Comparison of ENCODE assay signal across 11 cellular contexts in the genomic region with DNA sequence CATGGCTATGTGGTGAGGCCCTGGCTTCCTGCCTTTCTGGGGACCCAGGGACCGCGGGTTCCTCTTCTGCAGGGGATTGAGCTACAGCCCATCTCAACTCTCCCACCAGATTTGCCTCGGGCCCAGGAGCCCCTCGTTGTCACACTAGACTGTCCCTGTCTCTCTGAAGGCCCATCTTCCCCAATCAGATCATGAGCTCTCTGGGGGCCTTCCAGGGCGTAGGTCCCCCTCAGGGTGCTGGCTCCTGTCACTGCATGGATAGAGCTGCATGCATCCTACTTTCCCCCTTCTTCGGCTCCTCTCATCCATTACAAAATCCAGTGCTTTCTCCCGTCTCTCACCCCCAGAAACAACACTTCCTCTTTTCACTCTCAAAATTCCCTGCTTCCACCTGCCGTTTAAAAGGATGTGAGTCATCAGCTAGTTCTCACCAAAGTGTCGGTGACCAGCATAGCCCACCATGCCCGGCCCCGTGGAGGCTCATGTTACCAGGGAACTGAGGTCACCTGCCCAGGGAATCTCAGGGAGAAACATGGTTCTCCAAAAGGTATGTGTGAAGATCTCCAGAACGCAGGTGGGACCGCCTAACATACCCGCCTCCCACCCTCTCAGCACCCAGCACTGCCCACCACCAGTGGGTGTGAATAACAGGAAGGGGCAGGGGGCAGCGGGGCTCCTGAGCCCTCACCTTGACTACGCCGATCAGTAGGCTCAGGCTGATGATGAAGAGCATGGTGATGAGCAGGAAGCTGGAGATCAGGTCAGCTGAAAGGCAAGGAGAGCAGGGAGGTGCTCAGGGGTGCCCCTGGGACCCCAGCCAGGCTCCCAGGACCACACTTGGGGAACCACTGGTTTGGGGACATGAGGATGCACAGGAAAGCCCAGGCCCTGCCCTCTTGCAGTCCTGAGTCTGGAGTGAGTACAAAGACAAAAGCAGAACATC. TPM values are rescaled to one million over a fixed set of nuclear protein-coding genes. Genes with fewer than 3 reads are reported as not detected.
DNase-seq lines count a peak whose midpoint lies in the region; ATAC-seq and TF ChIP-seq lines count a peak whose summit lies in the region.
"Had no signal": no experiment of that assay in that cellular context is flagged by ENCODE, and none has a peak within 500 bp of the region (broad histone marks: within the 10 kb centered on the region; RNA-seq: fewer than 3 reads in every experiment).

No MANE protein-coding gene starts in this region.

- no peaks in the 10 kb centered on the region for H3K27me3 Mint-ChIP-seq in activated CD8-positive, alpha-beta memory T cell treated with anti-CD3 and anti-CD28 coated beads, Interleukin-2, amount 10 ng/mL, durations not matched to agents 7 days and 5 days

- TF ChIP-seq CTCF in mammary epithelial cell (conservative IDR thresholded peaks at IDR 0.05 in 1 of 2, IDR thresholded peaks at IDR 0.05 in 1 of 2; ENCODE audit: extremely low read depth in 1 of 2, insufficient read depth in 1 of 2, low read depth in 1 of 2, low read length in 2 of 2), result no peak

- in situ Hi-C loops in mammary epithelial cell (cut with MboI; ENCODE audit: low sequenced_read_pairs in 2 of 2), result no loop called here

- H2AFZ ChIP-seq in mammary epithelial cell (ENCODE audit: low read depth, low read length), result peak overlapping the region; percentile 22

- ATAC-seq in activated CD8-positive, alpha-beta memory T cell treated with anti-CD3 and anti-CD28 coated beads, Interleukin-2, amount 10 ng/mL, durations not matched to agents 7 days and 5 days, result no peak
- no peak for ATAC-seq in HG03196 (IDR thresholded peaks at IDR 0.05; ENCODE audit: unreplicated experiment)
- ATAC-seq in HG02973 (IDR thresholded peaks at IDR 0.05; ENCODE audit: unreplicated experiment), result no peak

- no peak overlapping the region for H3K4me3 Mint-ChIP-seq in activated CD8-positive, alpha-beta memory T cell treated with anti-CD3 and anti-CD28 coated beads, Interleukin-2, amount 10 ng/mL, durations not matched to agents 7 days and 5 days

- peaks cover 62% of the 10 kb centered on the region for H3K36me3 Mint-ChIP-seq in activated CD8-positive, alpha-beta memory T cell treated with anti-CD3 and anti-CD28 coated beads, Interleukin-2, amount 10 ng/mL, durations not matched to agents 7 days and 5 days

- H3K27ac Mint-ChIP-seq in activated CD8-positive, alpha-beta memory T cell treated with anti-CD3 and anti-CD28 coated beads, Interleukin-2, amount 10 ng/mL, durations not matched to agents 7 days and 5 days, result peak overlapping the region; percentile 74

- peaks cover 31% of the 10 kb centered on the region for H3K4me1 ChIP-seq in mammary epithelial cell (ENCODE audit: insufficient read depth, low read length)
- H3K4me1 ChIP-seq: SJSA1 had no signal

- no peak overlapping the region for H3K4me3 ChIP-seq in mammary epithelial cell (replicated peaks in 1 of 3; ENCODE audit: insufficient read depth in 1 of 3, low read depth in 2 of 3, low read length in 3 of 3)
- H3K4me3 ChIP-seq: SJSA1 had no signal

- no peaks in the 10 kb centered on the region for H3K36me3 ChIP-seq in mammary epithelial cell (ENCODE audit: insufficient read depth, low read length)
- H3K36me3 ChIP-seq: SJSA1 had no signal

- H3K27me3 ChIP-seq in mammary epithelial cell (ENCODE audit: insufficient read depth, low read length), result no peaks in the 10 kb centered on the region
- H3K27me3 ChIP-seq: SJSA1 had no signal

- no peak overlapping the region for H3K4me2 ChIP-seq in mammary epithelial cell (ENCODE audit: insufficient read depth, low read depth, low read length)

- H3K9ac ChIP-seq in mammary epithelial cell (ENCODE audit: insufficient read depth, low read length), result no peak overlapping the region

- dilution Hi-C loops in mammary epithelial cell (cut with HindIII; ENCODE audit: low sequenced_read_pairs), result no loop called here

- H3K4me1 Mint-ChIP-seq in activated CD8-positive, alpha-beta memory T cell treated with anti-CD3 and anti-CD28 coated beads, Interleukin-2, amount 10 ng/mL, durations not matched to agents 7 days and 5 days, result peaks cover 93% of the 10 kb centered on the region

- H3K9me3 Mint-ChIP-seq in activated CD8-positive, alpha-beta memory T cell treated with anti-CD3 and anti-CD28 coated beads, Interleukin-2, amount 10 ng/mL, durations not matched to agents 7 days and 5 days (ENCODE audit: low read depth), result no peaks in the 10 kb centered on the region

- BruUV-seq in mammary epithelial cell (replicated peaks; lab: Mats Ljungman, UMichigan), result no TSS peak

- no peaks in the 10 kb centered on the region for H4K20me1 ChIP-seq in mammary epithelial cell (ENCODE audit: insufficient read depth, low read length)

- DNase-seq in activated CD8-positive, alpha-beta memory T cell treated with anti-CD3 and anti-CD28 coated beads, Interleukin-2, amount 10 ng/mL, durations not matched to agents 7 days and 5 days, result no peak
- no peak for DNase-seq in activated CD8-positive, alpha-beta memory T cell treated with anti-CD3 and anti-CD28 coated beads, Interleukin-2, amount 50 U/mL, for 4 hours
- DNase-seq in NOMO-1 treated with DMSO at 0.1 percent for 48 hours (lab: John Stamatoyannopoulos, UW; ENCODE audit: unreplicated experiment) (peak; percentile 43), mammary epithelial cell (peak; percentile 41), renal cortical epithelial cell (ENCODE audit: low read depth) (peak; percentile 68), NCI-H524 treated with DMSO at 0.1 percent for 48 hours (lab: John Stamatoyannopoulos, UW) (no peak)
- DNase-seq: activated effector memory CD4-positive, alpha-beta T cell treated with anti-CD3 and anti-CD28 coated beads, Interleukin-2, amount 50 U/mL, for 16 hours had no signal

- CTCF ChIA-PET in activated CD8-positive, alpha-beta memory T cell treated with anti-CD3 and anti-CD28 coated beads, Interleukin-2, amount 10 ng/mL, durations not matched to agents 7 days and 5 days (lab: Charles Lee), result interaction anchor here (0.9 to 30.3 kb wide), 6 partner anchors 10 to 38 kb away, joined by 3 to 438 read pairs (median 36); partner anchors contain the start of gene LAPTM5
- CTCF ChIA-PET in mammary epithelial cell (lab: Charles Lee; ENCODE audit: low non-redundant PET), result no interaction called here

- WGBS in mammary epithelial cell (ENCODE audit: low coverage, missing lambda C conversion rate), result 75% methylated on average over 15 of the region's 17 CpGs

- H3K79me2 ChIP-seq in mammary epithelial cell (ENCODE audit: insufficient read depth, low read length), result no peaks in the 10 kb centered on the region

- H3K27ac ChIP-seq in mammary epithelial cell (ENCODE audit: insufficient read depth, low read depth, low read length), result no peak overlapping the region
- H3K27ac ChIP-seq: SJSA1 had no signal

- intact Hi-C loops in mammary epithelial cell (cut with micrococcal nuclease), result no loop called here

- H3K9me3 ChIP-seq in mammary epithelial cell (replicated peaks; ENCODE audit: insufficient read depth, low read length), result no peaks in the 10 kb centered on the region
- H3K9me3 ChIP-seq: SJSA1 had no signal

RNA-seq across cellular contexts. Expression of gene LAPTM5, which starts 16.4 kb away (rescaled TPM):
- 100 to 1,000 TPM; 326 to 386 TPM for total RNA-seq in activated CD8-positive, alpha-beta memory T cell treated with anti-CD3 and anti-CD28 coated beads, Interleukin-2, amount 10 ng/mL, durations not matched to agents 7 days and 5 days
- 1 to 10 TPM in 1 of 2 donors, not detected in 1; 1.7 TPM for total RNA-seq in mammary epithelial cell
- polyA plus RNA-seq in mammary epithelial cell, result 1.8 TPM
- polyA minus RNA-seq in mammary epithelial cell, result 0.62 TPM
- total RNA-seq in renal cortical epithelial cell, result 0.17 TPM in 1 of 2 replicates, not detected in the other
- total RNA-seq: SJSA1 had no signal

RNA-seq across cellular contexts. Expression of gene MATN1, which starts 17.8 kb away (rescaled TPM):
- total RNA-seq in activated CD8-positive, alpha-beta memory T cell treated with anti-CD3 and anti-CD28 coated beads, Interleukin-2, amount 10 ng/mL, durations not matched to agents 7 days and 5 days, result under 1 TPM in 1 of 2 experiments, not detected in 1; 0.32 TPM
- not detected for total RNA-seq in mammary epithelial cell
- polyA plus RNA-seq in mammary epithelial cell, result 0.05 TPM
- not detected for polyA minus RNA-seq in mammary epithelial cell
- total RNA-seq in renal cortical epithelial cell, result not detected in 2 replicates
- total RNA-seq: subcutaneous adipose tissue had no signal

Comparison
In these comparisons a context has a peak if more than half of its experiments do, and no peak if none do; other contexts are left out.
1. DNase-seq: peak in NOMO-1 treated with DMSO at 0.1 percent for 48 hours (single experiment), mammary epithelial cell (single experiment) and renal cortical epithelial cell (single experiment); none in activated CD8-positive, alpha-beta memory T cell treated with anti-CD3 and anti-CD28 coated beads, Interleukin-2, amount 10 ng/mL, durations not matched to agents 7 days and 5 days (single experiment), activated CD8-positive, alpha-beta memory T cell treated with anti-CD3 and anti-CD28 coated beads, Interleukin-2, amount 50 U/mL, for 4 hours (single experiment) and NCI-H524 treated with DMSO at 0.1 percent for 48 hours (single experiment).
2. RNA of gene LAPTM5, which starts 16.4 kb away (total RNA-seq): 326 to 386 TPM in activated CD8-positive, alpha-beta memory T cell treated with anti-CD3 and anti-CD28 coated beads, Interleukin-2, amount 10 ng/mL, durations not matched to agents 7 days and 5 days; 1.7 TPM in mammary epithelial cell and 0.17 TPM in renal cortical epithelial cell; every median in the first group is over 100 times any median in the second.